1 cellular context compared by ENCODE assay signal in genomic region chr6:113668712-113669408, GRCh38.
TF ChIP-seq lines count a peak whose summit lies in the region.

No MANE protein-coding gene starts in this region.

TF ChIP-seq in HepG2, 621 proteins besides CTCF, POLR2A, EP300 and RAD21 (continued from another document):
- TF ChIP-seq THRA (CRISPR knock-in tag; IDR thresholded peaks at IDR 0.05; ENCODE audit: borderline replicate concordance) (no peak; the same call in 1 of the 2 replicates), ADNP (CRISPR knock-in tag; IDR thresholded peaks at IDR 0.05) (no peak), REL (CRISPR knock-in tag; conservative IDR thresholded peaks at IDR 0.05) (no peak), RARA (CRISPR knock-in tag; IDR thresholded peaks at IDR 0.05) (peak; percentile 33; the same call in 1 of the 2 replicates), RORA (CRISPR knock-in tag; IDR thresholded peaks at IDR 0.05) (no peak), TARDBP (CRISPR knock-in tag; IDR thresholded peaks at IDR 0.05) (no peak), AGO1 (IDR thresholded peaks at IDR 0.05; ENCODE audit: low read depth, low read length, poor library complexity, severe bottlenecking) (no peak), PITX1 (CRISPR knock-in tag; IDR thresholded peaks at IDR 0.05) (peak; percentile 67), BRCA1 (CRISPR knock-in tag; IDR thresholded peaks at IDR 0.05) (no peak; the same call in 1 of the 2 replicates), PAXIP1 (CRISPR knock-in tag; conservative IDR thresholded peaks at IDR 0.05) (peak; percentile 72), SOX5 (CRISPR knock-in tag; IDR thresholded peaks at IDR 0.05; ENCODE audit: borderline replicate concordance) (peak; percentile 91), PLRG1 (conservative IDR thresholded peaks at IDR 0.05) (no peak), ZFYVE20 (CRISPR knock-in tag; IDR thresholded peaks at IDR 0.05; ENCODE audit: borderline replicate concordance, low read depth) (no peak), HNRNPLL (IDR thresholded peaks at IDR 0.05; ENCODE audit: low read depth, low read length, poor library complexity, severe bottlenecking) (no peak), HNRNPK (IDR thresholded peaks at IDR 0.05; ENCODE audit: low read depth, low read length, poor library complexity, severe bottlenecking) (no peak), ZBED4 (CRISPR knock-in tag; IDR thresholded peaks at IDR 0.05; ENCODE audit: borderline replicate concordance) (no peak), ZFX (CRISPR knock-in tag; IDR thresholded peaks at IDR 0.05; ENCODE audit: low read depth) (no peak), ATF3 (CRISPR knock-in tag; IDR thresholded peaks at IDR 0.05) (no peak), E2F2 (CRISPR knock-in tag; IDR thresholded peaks at IDR 0.05; ENCODE audit: borderline replicate concordance) (no peak), NR0B2 (CRISPR knock-in tag; IDR thresholded peaks at IDR 0.05) (no peak), SIX4 (CRISPR knock-in tag; IDR thresholded peaks at IDR 0.05) (no peak), JUN (CRISPR knock-in tag; IDR thresholded peaks at IDR 0.05) (no peak), ZNF740 (CRISPR knock-in tag; IDR thresholded peaks at IDR 0.05) (no peak), EHMT2 (IDR thresholded peaks at IDR 0.05; ENCODE audit: borderline replicate concordance, low read depth, low read length) (peak; percentile 39; the same call in 1 of the 2 replicates), BATF2 (CRISPR knock-in tag; IDR thresholded peaks at IDR 0.05) (no peak), THYN1 (CRISPR knock-in tag; IDR thresholded peaks at IDR 0.05; ENCODE audit: borderline replicate concordance, low read depth) (no peak), MEIS1 (CRISPR knock-in tag; IDR thresholded peaks at IDR 0.05; ENCODE audit: borderline replicate concordance) (no peak), RBM39 (IDR thresholded peaks at IDR 0.05; ENCODE audit: low read depth, low read length, poor library complexity, severe bottlenecking) (no peak), ZFP41 (CRISPR knock-in tag; IDR thresholded peaks at IDR 0.05; ENCODE audit: borderline replicate concordance) (no peak), NFIC (IDR thresholded peaks at IDR 0.05; ENCODE audit: low read length) (peak; percentile 91), NR2C2 (CRISPR knock-in tag; IDR thresholded peaks at IDR 0.05; ENCODE audit: borderline replicate concordance) (no peak), PBX3 (CRISPR knock-in tag; IDR thresholded peaks at IDR 0.05; ENCODE audit: borderline replicate concordance) (no peak), PAX8 (CRISPR knock-in tag; IDR thresholded peaks at IDR 0.05; ENCODE audit: borderline replicate concordance) (no peak), ZNF367 (CRISPR knock-in tag; IDR thresholded peaks at IDR 0.05; ENCODE audit: borderline replicate concordance) (no peak), NR2F6 (IDR thresholded peaks at IDR 0.05) (peak; percentile 46; the same call in 1 of the 2 replicates), NR2F6 (CRISPR knock-in tag; IDR thresholded peaks at IDR 0.05) (no peak), HBP1 (CRISPR knock-in tag; IDR thresholded peaks at IDR 0.05; ENCODE audit: low read depth) (no peak)
